ENCODE assay signal across 8 cellular contexts in the genomic region with DNA sequence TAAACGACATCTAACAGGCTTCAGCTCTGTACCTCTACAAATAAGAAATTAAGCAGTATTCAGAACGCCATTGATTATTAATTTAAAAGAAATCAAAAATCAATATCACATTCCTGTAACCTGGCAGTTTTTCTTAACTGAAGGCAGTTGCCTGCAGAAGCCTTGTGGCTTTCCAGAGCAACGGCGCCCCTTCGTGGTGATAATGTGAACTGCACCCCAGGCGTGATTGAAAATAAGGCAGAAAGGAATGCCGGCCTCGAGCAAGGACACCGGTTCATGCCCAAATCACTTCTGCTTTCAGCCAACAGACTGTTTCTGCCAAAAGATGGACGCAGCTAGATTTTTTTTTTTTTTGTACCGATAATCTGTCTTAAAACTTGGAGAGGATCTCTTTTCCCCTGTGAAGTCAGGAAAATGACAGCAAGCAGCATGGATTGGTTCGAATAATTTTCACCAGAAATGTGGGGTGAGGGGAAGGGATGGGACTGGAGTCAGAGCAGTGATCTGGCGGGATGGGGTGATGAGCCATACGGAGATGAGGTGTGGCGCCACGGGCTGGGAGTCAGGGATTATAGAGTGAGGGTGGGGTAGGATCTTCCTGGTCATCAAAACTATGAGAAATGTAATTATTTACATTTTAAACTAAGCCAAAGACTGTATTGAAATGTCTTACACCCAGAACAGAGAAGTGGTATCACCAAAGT.
A peak's percentile ranks its signal among the peaks of the same experiment; 100 is the strongest.
DNase-seq lines count a peak whose midpoint lies in the region; ATAC-seq and TF ChIP-seq lines count a peak whose summit lies in the region.

No MANE protein-coding gene starts in this region.

- no peaks in the 10 kb centered on the region for H3K36me3 Mint-ChIP-seq in stimulated activated memory B cell treated with anti-CD40 and anti-IgM and Interleukin-4, amounts not matched to agents 10 μg/mL and 1 μg/mL and 100 μg/mL, for 72 hours

- H3K27me3 ChIP-seq in lower lobe of right lung (ENCODE audit: low read depth), result no peaks in the 10 kb centered on the region

- H3K9me3 ChIP-seq in lower lobe of right lung, result no peaks in the 10 kb centered on the region

- H3K36me3 ChIP-seq in lower lobe of right lung, result no peaks in the 10 kb centered on the region

- H3K4me1 ChIP-seq in lower lobe of right lung, result no peaks in the 10 kb centered on the region

- ATAC-seq in lower lobe of right lung, result peak in 1 of 2 donors; percentile 49
- ATAC-seq in stimulated activated memory B cell treated with anti-CD40 and anti-IgM and Interleukin-4, amounts not matched to agents 10 μg/mL and 1 μg/mL and 100 μg/mL, for 72 hours, result no peak

- no peaks in the 10 kb centered on the region for H3K9me3 Mint-ChIP-seq in stimulated activated memory B cell treated with anti-CD40 and anti-IgM and Interleukin-4, amounts not matched to agents 10 μg/mL and 1 μg/mL and 100 μg/mL, for 72 hours

- DNase-seq in SKM-1 treated with dmso at 0.1 percent for 144 hours (lab: John Stamatoyannopoulos, UW; ENCODE audit: unreplicated experiment) (peak; percentile 2), SKM-1 (lab: John Stamatoyannopoulos, UW; ENCODE audit: unreplicated experiment) (no peak), NCI-H226 (peak; percentile 43), dedifferentiated amniotic fluid mesenchymal stem cell (ENCODE audit: extremely low spot score) (peak; percentile 47), lower lobe of right lung (peak; percentile 63)
- DNase-seq in activated CD4-positive, alpha-beta T cell treated with anti-CD3 and anti-CD28 coated beads for 4 hours, result peak; percentile 43 to 69
- DNase-seq in stimulated activated CD8-positive, alpha-beta memory T cell treated with anti-CD3 and anti-CD28 coated beads, Interleukin-12 subunit alpha, Interleukin-12 subunit beta, amount 100 ng/mL, for 24 hours (ENCODE audit: extremely low read depth), result peak; percentile 31

- H3K27ac Mint-ChIP-seq in stimulated activated memory B cell treated with anti-CD40 and anti-IgM and Interleukin-4, amounts not matched to agents 10 μg/mL and 1 μg/mL and 100 μg/mL, for 72 hours, result no peak overlapping the region

- no peak overlapping the region for H3K4me3 Mint-ChIP-seq in stimulated activated memory B cell treated with anti-CD40 and anti-IgM and Interleukin-4, amounts not matched to agents 10 μg/mL and 1 μg/mL and 100 μg/mL, for 72 hours

- peaks cover 26% of the 10 kb centered on the region for H3K27me3 Mint-ChIP-seq in stimulated activated memory B cell treated with anti-CD40 and anti-IgM and Interleukin-4, amounts not matched to agents 10 μg/mL and 1 μg/mL and 100 μg/mL, for 72 hours

- intact Hi-C loops in lower lobe of right lung (cut with DNase I), result no loop called here

- no peak overlapping the region for H3K4me3 ChIP-seq in lower lobe of right lung

- TF ChIP-seq CTCF in lower lobe of right lung (IDR thresholded peaks at IDR 0.05), result peak; percentile 89

- H3K27ac ChIP-seq in lower lobe of right lung, result no peak overlapping the region

- H3K4me1 Mint-ChIP-seq in stimulated activated memory B cell treated with anti-CD40 and anti-IgM and Interleukin-4, amounts not matched to agents 10 μg/mL and 1 μg/mL and 100 μg/mL, for 72 hours, result peaks cover 4% of the 10 kb centered on the region
